9 cellular contexts compared by ENCODE assay signal in the genomic region with DNA sequence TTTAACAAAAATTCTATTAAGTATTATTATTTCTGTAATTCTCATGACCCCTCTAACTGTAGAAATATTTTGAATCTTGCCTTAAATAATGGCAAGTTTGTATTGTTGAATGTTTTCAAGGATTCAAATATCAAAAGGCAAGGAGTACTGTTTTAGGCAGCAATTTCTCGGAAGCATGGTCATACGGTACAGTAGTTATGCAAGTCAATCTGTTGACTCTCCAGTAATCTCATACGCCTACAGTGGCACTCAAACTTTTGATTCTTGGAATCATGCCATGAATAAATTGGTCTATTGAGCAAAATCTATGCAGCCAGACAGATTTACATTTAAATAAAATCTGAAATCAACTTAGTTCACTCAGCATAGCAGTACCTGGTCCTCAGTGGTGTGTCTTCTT.
"Had no signal": no experiment of that assay in that cellular context is flagged by ENCODE, and none has a peak within 500 bp of the region (broad histone marks: within the 10 kb centered on the region; RNA-seq: fewer than 3 reads in every experiment).

No MANE protein-coding gene starts in this region.

- H3K27ac ChIP-seq: GM23248, HL-60 had no signal

- H3K4me3 ChIP-seq: GM23248 had no signal

- H3K36me3 Mint-ChIP-seq: IgD-negative memory B cell had no signal

- ATAC-seq: HepG2 had no signal

- H3K4me3 Mint-ChIP-seq: H9, IgD-negative memory B cell had no signal

- FAIRE-seq: H54, HepG2 had no signal

- H3K4me1 Mint-ChIP-seq: H9, IgD-negative memory B cell had no signal

- H3K27ac Mint-ChIP-seq: H9, IgD-negative memory B cell had no signal

- H3K9me3 Mint-ChIP-seq: IgD-negative memory B cell had no signal

- DNase-seq: GM23248, GOT3, H9, HCEC 1CT, KBM-7 had no signal

- H2AFZ ChIP-seq: GM23248 had no signal

- H3K9ac ChIP-seq: GM23248 had no signal
